Comparison of ENCODE assay signal across 26 cellular contexts in the genomic region with DNA sequence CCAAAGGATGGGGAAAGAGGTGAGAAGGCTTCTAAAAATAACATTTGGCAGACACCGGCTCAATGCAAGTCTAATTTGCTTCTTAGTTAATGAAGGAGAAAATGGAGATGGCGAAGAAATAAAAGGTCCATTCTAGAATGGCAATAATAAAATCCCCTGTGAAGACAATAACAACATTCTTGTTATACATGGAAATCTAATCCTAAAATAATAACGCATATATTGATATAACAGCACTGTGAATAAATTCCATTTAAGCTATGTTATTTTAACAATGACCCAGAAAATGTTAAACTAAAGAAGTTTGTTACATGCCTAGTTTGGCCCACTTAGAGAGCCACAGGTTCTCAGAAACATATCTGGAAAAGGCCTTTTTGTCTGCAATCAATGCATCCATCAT.
"Had no signal": no experiment of that assay in that cellular context is flagged by ENCODE, and none has a peak within 500 bp of the region (broad histone marks: within the 10 kb centered on the region; RNA-seq: fewer than 3 reads in every experiment).

No MANE protein-coding gene starts in this region.

- H3K27me3 ChIP-seq: adrenal gland, ascending aorta, body of pancreas had no signal

- H3K27me3 Mint-ChIP-seq: activated CD4-positive, alpha-beta memory T cell treated with anti-CD3 and anti-CD28 coated beads for 36 hours; activated CD4-positive, alpha-beta T cell treated with anti-CD3 and anti-CD28 coated beads, Interleukin-2, amount 10 ng/mL, durations not matched to agents 7 days and 5 days; activated naive CD8-positive, alpha-beta T cell treated with anti-CD3 and anti-CD28 coated beads, Interleukin-2, amount 10 ng/mL, durations not matched to agents 7 days and 5 days; T-cell had no signal

- H3K27ac ChIP-seq: ascending aorta, body of pancreas, PC-9, VCaP had no signal

- H3K4me3 ChIP-seq: adrenal gland, ascending aorta, body of pancreas, K562, PC-9 had no signal

- ATAC-seq: activated T-cell treated with anti-CD3 and anti-CD28 coated beads, Interleukin-2, amount 50 U/mL, for 4 hours; body of pancreas; K562; T-cell had no signal

- H3K36me3 Mint-ChIP-seq: activated CD4-positive, alpha-beta memory T cell treated with anti-CD3 and anti-CD28 coated beads for 36 hours; activated naive CD8-positive, alpha-beta T cell treated with anti-CD3 and anti-CD28 coated beads, Interleukin-2, amount 10 ng/mL, durations not matched to agents 7 days and 5 days had no signal

- H3K27ac Mint-ChIP-seq: activated CD4-positive, alpha-beta memory T cell treated with anti-CD3 and anti-CD28 coated beads for 36 hours; activated CD4-positive, alpha-beta T cell treated with anti-CD3 and anti-CD28 coated beads, Interleukin-2, amount 10 ng/mL, durations not matched to agents 7 days and 5 days; activated naive CD8-positive, alpha-beta T cell treated with anti-CD3 and anti-CD28 coated beads, Interleukin-2, amount 10 ng/mL, durations not matched to agents 7 days and 5 days; T-cell had no signal

- H3K9me3 Mint-ChIP-seq: activated CD4-positive, alpha-beta memory T cell treated with anti-CD3 and anti-CD28 coated beads for 36 hours; activated naive CD8-positive, alpha-beta T cell treated with anti-CD3 and anti-CD28 coated beads, Interleukin-2, amount 10 ng/mL, durations not matched to agents 7 days and 5 days; activated T-cell treated with anti-CD3 and anti-CD28 coated beads, Interleukin-2, amount 50 U/mL, for 4 hours; T-cell had no signal

- H3K4me3 Mint-ChIP-seq: activated CD4-positive, alpha-beta memory T cell treated with anti-CD3 and anti-CD28 coated beads for 36 hours; activated CD4-positive, alpha-beta T cell treated with anti-CD3 and anti-CD28 coated beads, Interleukin-2, amount 10 ng/mL, durations not matched to agents 7 days and 5 days; activated naive CD8-positive, alpha-beta T cell treated with anti-CD3 and anti-CD28 coated beads, Interleukin-2, amount 10 ng/mL, durations not matched to agents 7 days and 5 days; activated T-cell treated with anti-CD3 and anti-CD28 coated beads, Interleukin-2, amount 50 U/mL, for 4 hours; T-cell had no signal

- H3K4me1 Mint-ChIP-seq: T-cell had no signal

- DNase-seq: activated CD4-positive, alpha-beta memory T cell treated with anti-CD3 and anti-CD28 coated beads for 36 hours; activated CD4-positive, alpha-beta T cell treated with anti-CD3 and anti-CD28 coated beads, Interleukin-2, amount 10 ng/mL, durations not matched to agents 7 days and 5 days; activated CD4-positive, CD25-positive, alpha-beta regulatory T cell; activated CD8-positive, alpha-beta memory T cell treated with anti-CD3 and anti-CD28 coated beads for 24 hours; activated gamma-delta T cell; activated naive CD4-positive, alpha-beta T cell treated with anti-CD3 and anti-CD28 coated beads, Interleukin-2, amount 50 U/mL, for 16 hours; activated naive CD8-positive, alpha-beta T cell treated with anti-CD3 and anti-CD28 coated beads, Interleukin-2, amount 10 ng/mL, durations not matched to agents 7 days and 5 days; activated T-cell treated with anti-CD3 and anti-CD28 coated beads, Interleukin-2, amount 50 U/mL, for 4 hours; body of pancreas; Karpas-422; MM.1S; NCI-H1105; NCI-H1436; NCI-H187; NCI-H2081; NCI-H446; NCI-H524 treated with DMSO at 0.1 percent for 48 hours; NCI-H748 treated with DMSO at 0.1 percent for 48 hours; PC-9; SIG-M5; T-cell; T-helper 2 cell had no signal
